In genomic region chr4:76486588-76487276, GRCh38 we compare ENCODE assay signal across 17 cellular contexts. TPM values are rescaled to one million over a fixed set of nuclear protein-coding genes. Genes with fewer than 3 reads are reported as not detected.
"Had no signal": no experiment of that assay in that cellular context is flagged by ENCODE, and none has a peak within 500 bp of the region (broad histone marks: within the 10 kb centered on the region; RNA-seq: fewer than 3 reads in every experiment).

No MANE protein-coding gene starts in this region.

- H3K36me3 ChIP-seq: adrenal gland, left ventricle myocardium inferior, right atrium auricular region, thoracic aorta had no signal

- H3K27ac ChIP-seq: adrenal gland, coronary artery, left ventricle myocardium inferior, right atrium auricular region, thoracic aorta had no signal

- FAIRE-seq: kidney had no signal

- H3K4me3 ChIP-seq: adrenal gland, coronary artery, left ventricle myocardium inferior, right atrium auricular region, smooth muscle cell, thoracic aorta had no signal

- H3K4me1 ChIP-seq: adrenal gland had no signal

- DNase-seq: activated B cell treated with CpG ODN at 0.5 μM for 24 hours; activated CD4-positive, alpha-beta T cell treated with anti-CD3 and anti-CD28 coated beads for 48 hours; activated CD8-positive, alpha-beta T cell treated with anti-CD3 and anti-CD28 coated beads for 36 hours; activated effector memory CD4-positive, alpha-beta T cell treated with Interleukin-2 at 50 U/mL for 16 hours; activated T-cell treated with anti-CD3 and anti-CD28 coated beads, Interleukin-2, amount 50 U/mL, for 4 hours; adrenal gland; caudate nucleus; kidney; left ventricle myocardium inferior; mesenchymal stem cell; natural killer cell; T-helper 2 cell had no signal

- H3K4me2 ChIP-seq: smooth muscle cell had no signal

- H3K9me3 ChIP-seq: adrenal gland, thoracic aorta had no signal

- ATAC-seq: activated CD8-positive, alpha-beta T cell treated with anti-CD3 and anti-CD28 coated beads for 36 hours; activated T-cell treated with anti-CD3 and anti-CD28 coated beads, Interleukin-2, amount 50 U/mL, for 4 hours; esophagus mucosa; natural killer cell had no signal

- H3K27me3 ChIP-seq: adrenal gland, right atrium auricular region had no signal

RNA-seq across cellular contexts. Expression of gene SHROOM3, which starts 51.7 kb away (rescaled TPM):
- total RNA-seq: activated CD8-positive, alpha-beta T cell treated with anti-CD3 and anti-CD28 coated beads for 36 hours had no signal
